1 cellular context compared by ENCODE assay signal in genomic region chr7:108245523-108246226, GRCh38.
TF ChIP-seq lines count a peak whose summit lies in the region.

No MANE protein-coding gene starts in this region.

TF ChIP-seq in GM12878, 131 proteins besides CTCF, POLR2A, EP300 and RAD21 (continued from another document):
- TF ChIP-seq ELK1 (IDR thresholded peaks at IDR 0.05; ENCODE audit: low read depth, low read length) (no peak), MEF2A (IDR thresholded peaks at IDR 0.05; ENCODE audit: insufficient read depth, low read depth, low read length) (no peak), ZBED1 (IDR thresholded peaks at IDR 0.05; ENCODE audit: borderline replicate concordance) (no peak), KDM1A (IDR thresholded peaks at IDR 0.05; ENCODE audit: borderline replicate concordance) (no peak)
